In genomic region chr3:168213920-168214319, GRCh38 we compare ENCODE assay signal across 9 cellular contexts.
DNase-seq lines count a peak whose midpoint lies in the region; ATAC-seq and TF ChIP-seq lines count a peak whose summit lies in the region.
"Had no signal": no experiment of that assay in that cellular context is flagged by ENCODE, and none has a peak within 500 bp of the region (broad histone marks: within the 10 kb centered on the region; RNA-seq: fewer than 3 reads in every experiment).

No MANE protein-coding gene starts in this region.

- no peaks in the 10 kb centered on the region for H3K27me3 Mint-ChIP-seq in T-helper 17 cell
- H3K27me3 Mint-ChIP-seq: activated B cell treated with CpG ODN at 0.5 μM for 24 hours had no signal

- peak overlapping the region; percentile 32 for H3K27ac Mint-ChIP-seq in T-helper 17 cell
- H3K27ac Mint-ChIP-seq: activated B cell treated with CpG ODN at 0.5 μM for 24 hours had no signal

- peak overlapping the region; percentile 34; the same call in 1 of the 2 replicates for H3K4me2 ChIP-seq in DND-41 (ENCODE audit: insufficient read depth, low read length)

- DNase-seq in DND-41, result no peak
- DNase-seq in T-helper 17 cell, result no peak
- DNase-seq in stimulated activated CD4-positive, alpha-beta T cell treated with anti-CD3 and anti-CD28 coated beads, Interleukin-4, amount 100 ng/mL, for 24 hours, result no peak
- no peak for DNase-seq in NCI-H2029 treated with DMSO at 0.1 percent for 48 hours (lab: John Stamatoyannopoulos, UW)
- DNase-seq in stimulated activated CD8-positive, alpha-beta memory T cell treated with anti-CD3 and anti-CD28 coated beads, Interleukin-4, amount 100 ng/mL, for 48 hours, result no peak
- no peak for DNase-seq in AG08395 (ENCODE audit: low spot score)
- DNase-seq: activated B cell treated with CpG ODN at 0.5 μM for 24 hours had no signal

- H2AFZ ChIP-seq in DND-41 (ENCODE audit: low read depth, low read length), result no peak overlapping the region

- TF ChIP-seq CTCF in DND-41 (IDR thresholded peaks at IDR 0.05; ENCODE audit: borderline replicate concordance, extremely low read depth, low read length, poor library complexity, severe bottlenecking), result no peak

- no peak overlapping the region for H3K4me3 ChIP-seq in DND-41 (ENCODE audit: low read depth in 1 of 2, low read length in 2 of 2)

- H3K4me1 ChIP-seq in DND-41 (ENCODE audit: insufficient read depth, low read length), result no peaks in the 10 kb centered on the region

- H3K9ac ChIP-seq in DND-41 (ENCODE audit: low read depth, low read length), result no peak overlapping the region

- ATAC-seq in DND-41 (ENCODE audit: insufficient read depth, low read depth), result peak; percentile 69
- ATAC-seq in GM19395 (IDR thresholded peaks at IDR 0.05; ENCODE audit: unreplicated experiment), result peak; percentile 88
- ATAC-seq in HG03045 (IDR thresholded peaks at IDR 0.05; ENCODE audit: unreplicated experiment), result peak; percentile 95
- peak; percentile 20 for ATAC-seq in T-helper 17 cell

- peaks cover 11% of the 10 kb centered on the region for H3K4me1 Mint-ChIP-seq in T-helper 17 cell

- H3K27me3 ChIP-seq in DND-41 (ENCODE audit: insufficient read depth, low read length, poor library complexity), result no peaks in the 10 kb centered on the region

- H3K27ac ChIP-seq in DND-41 (ENCODE audit: low read length), result no peak overlapping the region

- H3K36me3 Mint-ChIP-seq in T-helper 17 cell (ENCODE audit: low read depth), result no peaks in the 10 kb centered on the region

- peak overlapping the region; percentile 79 for H3K4me3 Mint-ChIP-seq in T-helper 17 cell
- H3K4me3 Mint-ChIP-seq: activated B cell treated with CpG ODN at 0.5 μM for 24 hours had no signal

- H3K79me2 ChIP-seq in DND-41 (ENCODE audit: insufficient read depth, low read length), result no peaks in the 10 kb centered on the region

- H4K20me1 ChIP-seq in DND-41 (ENCODE audit: insufficient read depth, low read length), result no peaks in the 10 kb centered on the region

- no peaks in the 10 kb centered on the region for H3K36me3 ChIP-seq in DND-41 (ENCODE audit: insufficient read depth, low read length)

- H3K9me3 ChIP-seq in DND-41 (ENCODE audit: insufficient read depth, low read length, severe bottlenecking) (no peaks in the 10 kb centered on the region), T-helper 17 cell (ENCODE audit: control insufficient read depth, low read length, poor library complexity, severe bottlenecking) (no peaks in the 10 kb centered on the region)

Comparison
In these comparisons a context has a peak if more than half of its experiments do, and no peak if none do; other contexts are left out.
1. ATAC-seq: peak in every context shown above with its lines; median percentile 95 in HG03045; 88 in GM19395; 69 in DND-41; 20 in T-helper 17 cell.